In genomic region chr2:88638123-88638650, GRCh38 we compare ENCODE assay signal across 26 cellular contexts. TPM values are rescaled to one million over a fixed set of nuclear protein-coding genes. Genes with fewer than 3 reads are reported as not detected.
A peak's percentile ranks its signal among the peaks of the same experiment; 100 is the strongest.
DNase-seq lines count a peak whose midpoint lies in the region; ATAC-seq, FAIRE-seq and TF ChIP-seq lines count a peak whose summit lies in the region.
"Had no signal": no experiment of that assay in that cellular context is flagged by ENCODE, and none has a peak within 500 bp of the region (broad histone marks: within the 10 kb centered on the region; RNA-seq: fewer than 3 reads in every experiment).

No MANE protein-coding gene starts in this region.

- H3K4me1 ChIP-seq in HUES64 (ENCODE audit: insufficient read depth, low read length): peaks cover 11% of the 10 kb centered on the region
- H3K4me1 ChIP-seq in keratinocyte (ENCODE audit: control insufficient read depth, extremely low read depth, insufficient read depth, low read length): peaks cover 17% of the 10 kb centered on the region
- no peaks in the 10 kb centered on the region for H3K4me1 ChIP-seq in stomach
- H3K4me1 ChIP-seq: esophagus squamous epithelium, left ventricle myocardium inferior, uterus had no signal

- H2AFZ ChIP-seq in keratinocyte (ENCODE audit: control insufficient read depth, low read length): no peak overlapping the region

- H3K27me3 ChIP-seq in HUES64 (ENCODE audit: insufficient read depth, low read length) (no peaks in the 10 kb centered on the region), keratinocyte (ENCODE audit: control insufficient read depth, extremely low read depth, insufficient read depth, low read length) (no peaks in the 10 kb centered on the region), stomach (no peaks in the 10 kb centered on the region)
- H3K27me3 ChIP-seq: BLaER1, neutrophil, uterus had no signal

- DNase-seq in T-helper 2 cell treated with Interferon-gamma antibody and Interleukin-4, amounts not matched to agents 5 μg/mL and 100 μg/mL, for 36 hours (ENCODE audit: low spot score): no peak
- no peak for DNase-seq in T-helper 2 cell
- no peak for DNase-seq in keratinocyte (ENCODE audit: low read depth, low spot score)
- DNase-seq in stomach: no peak
- no peak for DNase-seq in DMS53 (lab: John Stamatoyannopoulos, UW)
- DNase-seq: 8988T; activated gamma-delta T cell treated with Interleukin-2 at 50 U/mL for 16 hours; Calu3; effector CD4-positive, alpha-beta T cell; esophagus squamous epithelium; left ventricle myocardium inferior; NCI-H1930; NCI-H446; SIG-M5; stimulated activated CD4-positive, alpha-beta T cell treated with anti-CD3 and anti-CD28 coated beads, Interleukin-4, amount 100 ng/mL, for 1 hour; substantia nigra; T-helper 17 cell; uterus; WERI-Rb-1 had no signal

- no peak overlapping the region for H3K4me3 ChIP-seq in HUES64 (ENCODE audit: low read length)
- peak overlapping the region in 1 of 3 experiments; percentile 1 for H3K4me3 ChIP-seq in keratinocyte (ENCODE audit: control insufficient read depth in 2 of 3, extremely low read depth in 1 of 3, insufficient read depth in 2 of 3, low read depth in 1 of 3, low read length in 3 of 3)
- H3K4me3 ChIP-seq in stomach: no peak overlapping the region
- H3K4me3 ChIP-seq: BLaER1, esophagus squamous epithelium, left ventricle myocardium inferior, mucosa of descending colon, uterus had no signal

- H3K79me2 ChIP-seq in keratinocyte (ENCODE audit: control insufficient read depth, insufficient read depth, low read length): no peaks in the 10 kb centered on the region

- H3K36me3 ChIP-seq in HUES64 (ENCODE audit: insufficient read depth, low read length) (no peaks in the 10 kb centered on the region), keratinocyte (ENCODE audit: control insufficient read depth in 2 of 2, extremely low read depth in 1 of 2, insufficient read depth in 2 of 2, low read length in 2 of 2) (no peaks in the 10 kb centered on the region), stomach (no peaks in the 10 kb centered on the region)
- H3K36me3 ChIP-seq: BLaER1, esophagus squamous epithelium, left ventricle myocardium inferior, neutrophil, uterus, WERI-Rb-1 had no signal

- H3K4me3 Mint-ChIP-seq in T-helper 2 cell treated with Interferon-gamma antibody and Interleukin-4, amounts not matched to agents 5 μg/mL and 100 μg/mL, for 36 hours: no peak overlapping the region
- H3K4me3 Mint-ChIP-seq in activated T-helper 17 cell treated with anti-CD3 and anti-CD28 coated beads, Interleukin-2, amount 50 U/mL, for 72 hours: peak overlapping the region; percentile 48
- H3K4me3 Mint-ChIP-seq: T-helper 17 cell had no signal

- FAIRE-seq in keratinocyte (lab: Jason Lieb, UNC): no peak
- FAIRE-seq: small intestine had no signal

- H3K9me1 ChIP-seq in keratinocyte (ENCODE audit: control insufficient read depth, extremely low read depth, insufficient read depth, low read length): no peaks in the 10 kb centered on the region

- H3K27me3 Mint-ChIP-seq in T-helper 2 cell treated with Interferon-gamma antibody and Interleukin-4, amounts not matched to agents 5 μg/mL and 100 μg/mL, for 36 hours (ENCODE audit: low read depth): no peaks in the 10 kb centered on the region
- no peaks in the 10 kb centered on the region for H3K27me3 Mint-ChIP-seq in activated T-helper 17 cell treated with anti-CD3 and anti-CD28 coated beads, Interleukin-2, amount 50 U/mL, for 72 hours

- intact Hi-C loops in stomach (cut with DNase I; ENCODE audit: low total_unique reads): no loop called here

- no peaks in the 10 kb centered on the region for H4K20me1 ChIP-seq in keratinocyte (ENCODE audit: control insufficient read depth, extremely low read depth, insufficient read depth, low read length)
- H4K20me1 ChIP-seq: BLaER1 had no signal

- no peak for TF ChIP-seq POLR2A in stomach (IDR thresholded peaks at IDR 0.05)

- no peaks in the 10 kb centered on the region for H3K9me3 ChIP-seq in HUES64 (ENCODE audit: insufficient read depth, low read depth, low read length)
- H3K9me3 ChIP-seq in keratinocyte (ENCODE audit: control insufficient read depth, low read depth, low read length): no peaks in the 10 kb centered on the region
- H3K9me3 ChIP-seq in stomach: peaks cover 0 to 4% (median 0%) of the 10 kb centered on the region in 4 donors
- H3K9me3 ChIP-seq: esophagus squamous epithelium, mucosa of descending colon, neutrophil, uterus had no signal

- H3K27ac Mint-ChIP-seq in T-helper 2 cell treated with Interferon-gamma antibody and Interleukin-4, amounts not matched to agents 5 μg/mL and 100 μg/mL, for 36 hours: peak overlapping the region; percentile 50
- H3K27ac Mint-ChIP-seq in activated T-helper 17 cell treated with anti-CD3 and anti-CD28 coated beads, Interleukin-2, amount 50 U/mL, for 72 hours: peak overlapping the region; percentile 74
- H3K27ac Mint-ChIP-seq: T-helper 17 cell had no signal

- H3K36me3 Mint-ChIP-seq in T-helper 2 cell treated with Interferon-gamma antibody and Interleukin-4, amounts not matched to agents 5 μg/mL and 100 μg/mL, for 36 hours (ENCODE audit: low read depth): peaks cover 9% of the 10 kb centered on the region
- no peaks in the 10 kb centered on the region for H3K36me3 Mint-ChIP-seq in activated T-helper 17 cell treated with anti-CD3 and anti-CD28 coated beads, Interleukin-2, amount 50 U/mL, for 72 hours (ENCODE audit: low read depth)

- TF ChIP-seq CTCF in keratinocyte (optimal IDR thresholded peaks at IDR 0.05 in 1 of 3, IDR thresholded peaks at IDR 0.05 in 1 of 3, conservative IDR thresholded peaks at IDR 0.05 in 1 of 3; ENCODE audit: extremely low read depth in 1 of 3, insufficient read depth in 2 of 3, low read length in 3 of 3) (no peak), stomach (IDR thresholded peaks at IDR 0.05) (no peak)

- ATAC-seq in activated T-helper 17 cell treated with anti-CD3 and anti-CD28 coated beads, Interleukin-2, amount 50 U/mL, for 72 hours (replicated peaks): no peak
- no peak for ATAC-seq in esophagus mucosa
- ATAC-seq: mucosa of descending colon, T-helper 17 cell had no signal

- H3K9me3 Mint-ChIP-seq in T-helper 2 cell treated with Interferon-gamma antibody and Interleukin-4, amounts not matched to agents 5 μg/mL and 100 μg/mL, for 36 hours: peaks cover 22% of the 10 kb centered on the region
- peaks cover 3% of the 10 kb centered on the region for H3K9me3 Mint-ChIP-seq in activated T-helper 17 cell treated with anti-CD3 and anti-CD28 coated beads, Interleukin-2, amount 50 U/mL, for 72 hours

- dilution Hi-C loops in keratinocyte (cut with MboI; ENCODE audit: extremely low pct_ligation_motif_present, low sequenced_read_pairs): no loop called here

- peak overlapping the region; percentile 67 for H3K4me2 ChIP-seq in keratinocyte (ENCODE audit: control insufficient read depth, extremely low read depth, insufficient read depth, low read depth, low read length)

- 42% methylated on average over 2 of the region's 2 CpGs for WGBS in HUES64
- WGBS in stomach, 5 donors: 40 to 72% (median 64%) methylated on average over 2 of the region's 2 CpGs

- no peak for TF ChIP-seq EP300 in stomach (IDR thresholded peaks at IDR 0.05)

- H3K27ac ChIP-seq in HUES64 (ENCODE audit: low read depth, low read length) (no peak overlapping the region), keratinocyte (ENCODE audit: control insufficient read depth, insufficient read depth, low read length) (no peak overlapping the region), stomach (no peak overlapping the region)
- H3K27ac ChIP-seq: BLaER1, esophagus squamous epithelium, left ventricle myocardium inferior, neutrophil, uterus, WERI-Rb-1 had no signal

- H3K9ac ChIP-seq in HUES64 (ENCODE audit: low read depth, low read length) (0 out of 2 replicates have a peak overlapping the region, but pooled peaks have one; percentile 22), keratinocyte (ENCODE audit: control insufficient read depth, extremely low read depth, insufficient read depth, low read length) (no peak overlapping the region)
- H3K9ac ChIP-seq: BLaER1 had no signal

- H3K4me1 Mint-ChIP-seq in T-helper 2 cell treated with Interferon-gamma antibody and Interleukin-4, amounts not matched to agents 5 μg/mL and 100 μg/mL, for 36 hours (ENCODE audit: low read depth): peaks cover 37% of the 10 kb centered on the region
- peaks cover 16% of the 10 kb centered on the region for H3K4me1 Mint-ChIP-seq in activated T-helper 17 cell treated with anti-CD3 and anti-CD28 coated beads, Interleukin-2, amount 50 U/mL, for 72 hours
- H3K4me1 Mint-ChIP-seq: T-helper 17 cell had no signal

RNA-seq across cellular contexts. Expression of gene EIF2AK3, which starts 10.9 kb away (rescaled TPM):
- 11.7 TPM for polyA plus RNA-seq in HUES64 (2013, experiment 1 of 2)
- 17.4 TPM for polyA plus RNA-seq in HUES64 (2013, experiment 2 of 2)
- 10 to 100 TPM; 17.1 to 22.0 TPM for total RNA-seq in activated T-helper 17 cell treated with anti-CD3 and anti-CD28 coated beads, Interleukin-2, amount 50 U/mL, for 72 hours
- polyA plus RNA-seq in keratinocyte (7.6 to 10.9 TPM (median 7.9 TPM) in 3 replicates), stomach (1 to 10 TPM; 4.8 to 7.6 (median 6.6) TPM)
- polyA plus RNA-seq in keratinocyte (2011; ENCODE audit: low read depth): 19.0 TPM
- polyA plus RNA-seq in keratinocyte (2011; cell fraction: cytosol; rRNA removed): 3.2 and 6.1 TPM in 2 replicates
- 21.4 and 23.0 TPM in 2 replicates for polyA plus RNA-seq in keratinocyte (2011; cell fraction: nucleus; rRNA removed)
- polyA plus RNA-seq in keratinocyte (2012; ENCODE audit: low replicate concordance): 7.3 and 9.8 TPM in 2 replicates
- 4.4 to 28.7 TPM (median 8.4 TPM) in 3 replicates for polyA minus RNA-seq in keratinocyte
- polyA minus RNA-seq in keratinocyte (2011; cell fraction: cytosol; rRNA and poly(A)+ RNA removed): 6.7 TPM
- polyA minus RNA-seq in keratinocyte (2011; cell fraction: nucleus; rRNA and poly(A)+ RNA removed): 17.5 and 33.3 TPM in 2 replicates
- total RNA-seq in esophagus mucosa (6.2 TPM), stomach (10 to 100 TPM; 33.3 to 92.3 (median 57.7) TPM)

RNA-seq across cellular contexts. Expression of gene RPIA, which starts 53.3 kb away (rescaled TPM):
- polyA plus RNA-seq in HUES64 (2013, experiment 1 of 2): 18.2 TPM
- polyA plus RNA-seq in HUES64 (2013, experiment 2 of 2): 21.1 TPM
- total RNA-seq in activated T-helper 17 cell treated with anti-CD3 and anti-CD28 coated beads, Interleukin-2, amount 50 U/mL, for 72 hours: 10 to 100 TPM; 24.4 to 58.8 TPM
- 6.6 to 11.4 TPM (median 7.1 TPM) in 3 replicates for polyA plus RNA-seq in keratinocyte
- polyA plus RNA-seq in keratinocyte (2011; ENCODE audit: low read depth): 4.2 TPM
- 6.8 and 7.8 TPM in 2 replicates for polyA plus RNA-seq in keratinocyte (2011; cell fraction: cytosol; rRNA removed)
- polyA plus RNA-seq in keratinocyte (2011; cell fraction: nucleus; rRNA removed): 5.2 and 7.2 TPM in 2 replicates
- 8.6 and 10.3 TPM in 2 replicates for polyA plus RNA-seq in keratinocyte (2012; ENCODE audit: low replicate concordance)
- 3.7 to 9.5 TPM (median 6.8 TPM) in 3 replicates for polyA minus RNA-seq in keratinocyte
- polyA minus RNA-seq in keratinocyte (2011; cell fraction: cytosol; rRNA and poly(A)+ RNA removed): 4.8 TPM
- 2.3 and 3.3 TPM in 2 replicates for polyA minus RNA-seq in keratinocyte (2011; cell fraction: nucleus; rRNA and poly(A)+ RNA removed)
- total RNA-seq in esophagus mucosa: 9.5 TPM
- total RNA-seq in stomach: 10 to 100 TPM in 4 of 5 donors, 1 to 10 TPM in 1; 1.2 to 68.3 (median 12.9) TPM
- polyA plus RNA-seq in stomach: 10 to 100 TPM; 15.0 to 21.7 (median 16.6) TPM
